In the genomic region with DNA sequence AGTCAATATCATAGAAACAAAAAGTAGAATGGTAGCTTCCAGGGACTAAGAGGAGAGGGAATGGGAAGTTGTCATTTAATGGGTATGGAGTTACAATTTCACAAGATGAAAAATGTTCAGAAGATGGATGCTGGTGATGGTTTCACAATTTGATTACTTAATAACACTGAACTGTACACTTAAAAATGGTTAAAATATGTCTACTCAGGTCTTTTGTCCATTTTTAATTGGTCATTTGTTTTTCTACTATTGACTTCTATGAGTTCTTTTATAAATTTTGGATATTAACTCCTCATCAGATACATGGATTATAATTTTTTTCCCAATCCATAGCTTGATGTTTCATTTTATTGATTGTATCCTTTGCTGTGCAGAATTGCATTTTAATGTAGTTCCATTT, we compare ENCODE assay signal across 8 cellular contexts.
"Had no signal": no experiment of that assay in that cellular context is flagged by ENCODE, and none has a peak within 500 bp of the region (broad histone marks: within the 10 kb centered on the region; RNA-seq: fewer than 3 reads in every experiment).

No MANE protein-coding gene starts in this region.

- H3K4me3 ChIP-seq: GM12878 had no signal

- FAIRE-seq: G401.6, GM12878, GM12891, GM12892, GM18507, GM19239 had no signal

- ATAC-seq: GM12878 had no signal

- DNase-seq: GDM1, GF-D8 had no signal
